Comparison of ENCODE assay signal across 8 cellular contexts in genomic region chr17:81667754-81668153, GRCh38. TPM values are rescaled to one million over a fixed set of nuclear protein-coding genes. Genes with fewer than 3 reads are reported as not detected.
A peak's percentile ranks its signal among the peaks of the same experiment; 100 is the strongest.
DNase-seq lines count a peak whose midpoint lies in the region; ATAC-seq and TF ChIP-seq lines count a peak whose summit lies in the region.

No MANE protein-coding gene starts in this region.

- peak overlapping the region; percentile 90 to 94 (median 93) for H3K4me3 Mint-ChIP-seq in brain
- H3K4me3 Mint-ChIP-seq in nephron, result peak overlapping the region; percentile 88 to 95 (median 94)

- H3K27ac Mint-ChIP-seq in brain, result peak overlapping the region in 3 of 5 experiments; percentile 52 to 96 (median 53)
- no peak overlapping the region for H3K27ac Mint-ChIP-seq in nephron

- peak; percentile 32 for DNase-seq in Daoy (ENCODE audit: low read depth)
- peak; percentile 41 for DNase-seq in NAMALWA (ENCODE audit: low spot score)
- no peak for DNase-seq in NCI-H748 (lab: John Stamatoyannopoulos, UW; ENCODE audit: unreplicated experiment)
- DNase-seq in NCI-H187 treated with DMSO at 0.1 percent for 48 hours (lab: John Stamatoyannopoulos, UW), result no peak
- no peak for DNase-seq in DMS53 (lab: John Stamatoyannopoulos, UW)

- peaks cover 7% of the 10 kb centered on the region for H3K27me3 Mint-ChIP-seq in brain
- no peaks in the 10 kb centered on the region for H3K27me3 Mint-ChIP-seq in nephron (ENCODE audit: low read depth)

- ATAC-seq in GM18511 (IDR thresholded peaks at IDR 0.05; ENCODE audit: unreplicated experiment), result no peak

- H3K9me3 Mint-ChIP-seq in brain, result no peaks in the 10 kb centered on the region
- no peaks in the 10 kb centered on the region for H3K9me3 Mint-ChIP-seq in nephron

- peaks cover 35% of the 10 kb centered on the region for H3K36me3 Mint-ChIP-seq in brain
- peaks cover 24% of the 10 kb centered on the region for H3K36me3 Mint-ChIP-seq in nephron (ENCODE audit: low read depth)

- peaks cover 34% of the 10 kb centered on the region for H3K4me1 Mint-ChIP-seq in brain
- H3K4me1 Mint-ChIP-seq in nephron, result peaks cover 21% of the 10 kb centered on the region

- TF ChIP-seq CTCF in brain (conservative IDR thresholded peaks at IDR 0.05), result no peak
- no peak for TF ChIP-seq CTCF in nephron (IDR thresholded peaks at IDR 0.05; ENCODE audit: unreplicated experiment in 3 of 3)

RNA-seq across cellular contexts. Expression of gene CCDC137, which starts 1.2 kb away (rescaled TPM):
- 60.4 and 68.6 TPM in 2 replicates for total RNA-seq in Daoy (2014; rRNA removed; shearing (Covaris generic))
- polyA plus RNA-seq in brain (ENCODE audit: insufficient read depth, low read depth, low replicate concordance), result 19.4 TPM

RNA-seq across cellular contexts. Expression of gene OXLD1, which starts 1.3 kb away (rescaled TPM):
- total RNA-seq in Daoy (2014; rRNA removed; shearing (Covaris generic)), result 54.2 and 84.9 TPM in 2 replicates
- polyA plus RNA-seq in brain (ENCODE audit: insufficient read depth, low read depth, low replicate concordance), result 32.6 TPM

RNA-seq across cellular contexts. Expression of gene PDE6G, which starts 11.4 kb away (rescaled TPM):
- total RNA-seq in Daoy (2014; rRNA removed; shearing (Covaris generic)), result 2.5 TPM in 1 of 2 replicates, not detected in the other
- polyA plus RNA-seq in brain (ENCODE audit: insufficient read depth, low read depth, low replicate concordance), result not detected

RNA-seq across cellular contexts. Expression of gene ARL16, which starts 15.8 kb away (rescaled TPM):
- total RNA-seq in Daoy (2014; rRNA removed; shearing (Covaris generic)), result 66.3 and 76.4 TPM in 2 replicates
- 78.3 TPM for polyA plus RNA-seq in brain (ENCODE audit: insufficient read depth, low read depth, low replicate concordance)

RNA-seq across cellular contexts. Expression of gene HGS, which starts 16.1 kb away (rescaled TPM):
- total RNA-seq in Daoy (2014; rRNA removed; shearing (Covaris generic)), result 179 and 187 TPM in 2 replicates
- polyA plus RNA-seq in brain (ENCODE audit: insufficient read depth, low read depth, low replicate concordance), result 147 TPM

Comparison
In these comparisons a context has a peak if more than half of its experiments do, and no peak if none do; other contexts are left out.
1. DNase-seq: peak in Daoy (single experiment) and NAMALWA (single experiment); none in NCI-H748 (single experiment), NCI-H187 treated with DMSO at 0.1 percent for 48 hours (single experiment) and DMS53 (single experiment).
2. H3K27ac Mint-ChIP-seq: peak in brain (3 of 5); none in nephron (0 of 3).